16 cellular contexts compared by ENCODE assay signal in genomic region chr3:45783667-45784066, GRCh38. TPM values are rescaled to one million over a fixed set of nuclear protein-coding genes. Genes with fewer than 3 reads are reported as not detected.
DNase-seq lines count a peak whose midpoint lies in the region; ATAC-seq and TF ChIP-seq lines count a peak whose summit lies in the region.
"Had no signal": no experiment of that assay in that cellular context is flagged by ENCODE, and none has a peak within 500 bp of the region (broad histone marks: within the 10 kb centered on the region; RNA-seq: fewer than 3 reads in every experiment).

No MANE protein-coding gene starts in this region.

- TF ChIP-seq CTCF in BJ (IDR thresholded peaks at IDR 0.05; ENCODE audit: insufficient read depth, low read depth, low read length) (0 out of 2 replicates have a peak, but pooled peaks have one; percentile 8), colonic mucosa (IDR thresholded peaks at IDR 0.05) (no peak), A673 (conservative IDR thresholded peaks at IDR 0.05; ENCODE audit: low read depth, low read length) (no peak)

- ATAC-seq in GM21717 (IDR thresholded peaks at IDR 0.05; ENCODE audit: unreplicated experiment): no peak

- no peaks in the 10 kb centered on the region for H3K9me3 ChIP-seq in colonic mucosa
- no peaks in the 10 kb centered on the region for H3K9me3 ChIP-seq in A673 (ENCODE audit: low read depth, low read length, poor library complexity, severe bottlenecking)
- H3K9me3 ChIP-seq: MG63 had no signal

- no peak overlapping the region for H3K4me2 ChIP-seq in mesendoderm (ENCODE audit: low read length)
- H3K4me2 ChIP-seq: PC-9 had no signal

- no peak overlapping the region for H3K23ac ChIP-seq in mesendoderm (ENCODE audit: low read length)

- no peak overlapping the region for H2BK15ac ChIP-seq in mesendoderm (replicated peaks; ENCODE audit: low read depth)

- H3K4me3 ChIP-seq in BJ (ENCODE audit: low read depth, low read length) (no peak overlapping the region), colonic mucosa (no peak overlapping the region), mesendoderm (ENCODE audit: low read length) (no peak overlapping the region), A673 (ENCODE audit: low read depth, low read length, poor library complexity, severe bottlenecking) (no peak overlapping the region)
- H3K4me3 ChIP-seq: MG63, PC-9 had no signal

- H3K4ac ChIP-seq in mesendoderm (ENCODE audit: low read depth, low read length): no peak overlapping the region

- no peak overlapping the region for H3K27ac ChIP-seq in colonic mucosa
- H3K27ac ChIP-seq in mesendoderm (ENCODE audit: low read depth, low read length): no peak overlapping the region
- no peak overlapping the region for H3K27ac ChIP-seq in A673 (ENCODE audit: low read depth, low read length, poor library complexity, severe bottlenecking)
- H3K27ac ChIP-seq: PC-9 had no signal

- H3K4me1 ChIP-seq in colonic mucosa: no peaks in the 10 kb centered on the region
- H3K4me1 ChIP-seq in mesendoderm (ENCODE audit: control insufficient read depth, low read depth, low read length): no peaks in the 10 kb centered on the region
- H3K4me1 ChIP-seq in A673 (ENCODE audit: insufficient read depth, low read length, poor library complexity, severe bottlenecking): no peaks in the 10 kb centered on the region

- H3K56ac ChIP-seq in mesendoderm (ENCODE audit: low read length): no peak overlapping the region

- peak; percentile 35 for TF ChIP-seq RAD21 in Ishikawa (IDR thresholded peaks at IDR 0.05; ENCODE audit: low read depth)

- H3K18ac ChIP-seq in mesendoderm (ENCODE audit: low read length): no peak overlapping the region

- H2AK5ac ChIP-seq in mesendoderm (ENCODE audit: low read length): no peak overlapping the region

- POLR2A ChIA-PET in BJ (lab: Charles Lee) (no interaction called here), A673 (lab: Charles Lee; ENCODE audit: low non-redundant PET) (no interaction called here)

- H2BK5ac ChIP-seq in mesendoderm (ENCODE audit: low read length): no peak overlapping the region

- no peak overlapping the region for H4K8ac ChIP-seq in mesendoderm (ENCODE audit: low read depth, low read length)

- no peaks in the 10 kb centered on the region for H3K79me2 ChIP-seq in mesendoderm (ENCODE audit: control insufficient read depth, insufficient read depth, low read length)

- BruUV-seq in A673 (replicated peaks; lab: Mats Ljungman, UMichigan): no TSS peak

- H3K27me3 ChIP-seq in BJ (ENCODE audit: control insufficient read depth, insufficient read depth, low read length) (peaks cover 12% of the 10 kb centered on the region), colonic mucosa (no peaks in the 10 kb centered on the region), mesendoderm (ENCODE audit: insufficient read depth, low read length, poor library complexity) (no peaks in the 10 kb centered on the region), A673 (replicated peaks; ENCODE audit: insufficient read depth, low read depth, low read length, poor library complexity) (no peaks in the 10 kb centered on the region)
- H3K27me3 ChIP-seq: MG63 had no signal

- no peak overlapping the region for H2BK120ac ChIP-seq in mesendoderm (ENCODE audit: low read depth, low read length)

- DNase-seq in BJ (ENCODE audit: low read depth): no peak
- peak; percentile 13 for DNase-seq in colonic mucosa
- DNase-seq in mesendoderm: peak; percentile 18
- no peak for DNase-seq in A673 (ENCODE audit: low spot score)
- no peak for DNase-seq in HCEC 1CT
- DNase-seq: C1 segment of cervical spinal cord, GDM1, MG63, NCI-H1092, NCI-H146, NCI-H2081 treated with DMSO at 0.1 percent for 48 hours, NCI-H510A, NCI-H82, PC-9 had no signal

- no peaks in the 10 kb centered on the region for H3K36me3 ChIP-seq in BJ (ENCODE audit: control insufficient read depth, insufficient read depth, low read length)
- no peaks in the 10 kb centered on the region for H3K36me3 ChIP-seq in colonic mucosa
- no peaks in the 10 kb centered on the region for H3K36me3 ChIP-seq in mesendoderm (ENCODE audit: control insufficient read depth, insufficient read depth, low read length)
- no peaks in the 10 kb centered on the region for H3K36me3 ChIP-seq in A673 (ENCODE audit: insufficient read depth, low read length, poor library complexity, severe bottlenecking)
- H3K36me3 ChIP-seq: MG63 had no signal

- no peaks in the 10 kb centered on the region for H3K79me1 ChIP-seq in mesendoderm (ENCODE audit: low read length)

- intact Hi-C loops in colonic mucosa (cut with DNase I): no loop called here
- intact Hi-C loops in A673 (cut with micrococcal nuclease; ENCODE audit: unreplicated experiment): no loop called here

- CTCF ChIA-PET in BJ (lab: Yijun Ruan, JAX) (no interaction called here), A673 (lab: Charles Lee) (no interaction called here)

- H3K9ac ChIP-seq in colonic mucosa (ENCODE audit: low read depth in 2 of 2, low read length in 2 of 2) (no peak overlapping the region), mesendoderm (ENCODE audit: low read length) (no peak overlapping the region)

- no peak overlapping the region for H4K5ac ChIP-seq in mesendoderm (ENCODE audit: low read length)

- no peak for TF ChIP-seq EP300 in Ishikawa (IDR thresholded peaks at IDR 0.05; ENCODE audit: borderline replicate concordance)

- no CpG with 5 or more reads among the region's 3 CpGs for WGBS in mesendoderm (ENCODE audit: extremely low coverage, insufficient coverage, low lambda C conversion rate)

TF ChIP-seq in Ishikawa, 13 proteins besides CTCF, POLR2A, EP300 and RAD21:
- TF ChIP-seq TCF12 (IDR thresholded peaks at IDR 0.05; ENCODE audit: low read depth): no peak
TF ChIP-seq in Ishikawa: peak in this region for 0.

RNA-seq across cellular contexts. Expression of gene SLC6A20, which starts 12.7 kb away (rescaled TPM):
- not detected in 2 replicates for polyA plus RNA-seq in BJ (2011; rRNA removed)
- not detected in 2 replicates for polyA minus RNA-seq in BJ (2011; rRNA and poly(A)+ RNA removed)
- total RNA-seq in colonic mucosa: 1 to 10 TPM; 4.2 to 4.4 TPM
- 0.03 TPM for polyA plus RNA-seq in mesendoderm (2013, experiment 1 of 2)
- 0.03 TPM for polyA plus RNA-seq in mesendoderm (2013, experiment 2 of 2)
- total RNA-seq in A673 (2021): not detected in 2 replicates
- total RNA-seq: PC-9 had no signal

RNA-seq across cellular contexts. Expression of gene LZTFL1, which starts 58.3 kb away (rescaled TPM):
- polyA plus RNA-seq in BJ (2011; rRNA removed): 12.9 and 24.7 TPM in 2 replicates
- polyA minus RNA-seq in BJ (2011; rRNA and poly(A)+ RNA removed): 5.4 and 5.8 TPM in 2 replicates
- 10 to 100 TPM; 10.5 to 11.4 TPM for total RNA-seq in colonic mucosa
- polyA plus RNA-seq in mesendoderm (2013, experiment 1 of 2): 17.3 TPM
- 16.3 TPM for polyA plus RNA-seq in mesendoderm (2013, experiment 2 of 2)
- total RNA-seq in A673 (2021): 9.5 and 10.6 TPM in 2 replicates

Comparison
In these comparisons a context has a peak if more than half of its experiments do, and no peak if none do; other contexts are left out.
1. DNase-seq: peak in colonic mucosa (single experiment) and mesendoderm (single experiment); none in BJ (single experiment), A673 (single experiment) and HCEC 1CT (single experiment).